In genomic region chr1:63802109-63802508, GRCh38 we compare ENCODE assay signal across 22 cellular contexts. TPM values are rescaled to one million over a fixed set of nuclear protein-coding genes. Genes with fewer than 3 reads are reported as not detected.
"Had no signal": no experiment of that assay in that cellular context is flagged by ENCODE, and none has a peak within 500 bp of the region (broad histone marks: within the 10 kb centered on the region; RNA-seq: fewer than 3 reads in every experiment).

No MANE protein-coding gene starts in this region.

- H3K36me3 Mint-ChIP-seq: brain; memory B cell; naive thymus-derived CD8-positive, alpha-beta T cell; stimulated activated effector memory CD8-positive, alpha-beta T cell treated with anti-CD3 and anti-CD28 coated beads, Interleukin-12 subunit alpha, Interleukin-12 subunit beta, amount 100 ng/mL, for 72 hours had no signal

- H3K27me3 ChIP-seq: esophagus muscularis mucosa, pancreas, right lobe of liver, stomach had no signal

- DNase-seq: activated CD4-positive, alpha-beta T cell treated with anti-CD3 and anti-CD28 coated beads for 48 hours; activated CD4-positive, CD25-positive, alpha-beta regulatory T cell; activated CD8-positive, alpha-beta T cell treated with anti-CD3 and anti-CD28 coated beads, Interleukin-2, amount 10 ng/mL, durations not matched to agents 7 days and 5 days; activated naive CD4-positive, alpha-beta T cell treated with Interleukin-2 at 50 U/mL for 16 hours; activated T-cell treated with anti-CD3 and anti-CD28 coated beads, Interleukin-2, amount 50 U/mL, for 24 hours; cortex of kidney; effector CD4-positive, alpha-beta T cell; left ventricle myocardium superior; naive thymus-derived CD8-positive, alpha-beta T cell; pancreas; right lobe of liver; stimulated activated CD4-positive, alpha-beta T cell treated with anti-CD3 and anti-CD28 coated beads, Interleukin-4, amount 100 ng/mL, for 1 hour; stomach; trophoblast cell had no signal

- H3K4me3 ChIP-seq: esophagus muscularis mucosa, pancreas, right lobe of liver, smooth muscle cell, stomach had no signal

- H3K9me3 ChIP-seq: esophagus muscularis mucosa, pancreas, right lobe of liver, stomach had no signal

- H3K36me3 ChIP-seq: esophagus muscularis mucosa, pancreas, right lobe of liver, stomach had no signal

- H3K9me3 Mint-ChIP-seq: activated T-cell treated with anti-CD3 and anti-CD28 coated beads, Interleukin-2, amount 50 U/mL, for 24 hours; activated T-helper 2 cell treated with anti-CD3 and anti-CD28 coated beads, Interferon-gamma antibody, Interleukin-2, Interleukin-4, amounts not matched to agents 10 μg/mL and 5 μg/mL and 100 μg/mL, durations not matched to agents 14 hours and 24 hours and 36 hours; brain; central memory CD8-positive, alpha-beta T cell; memory B cell; naive thymus-derived CD8-positive, alpha-beta T cell; stimulated activated effector memory CD8-positive, alpha-beta T cell treated with anti-CD3 and anti-CD28 coated beads, Interleukin-12 subunit alpha, Interleukin-12 subunit beta, amount 100 ng/mL, for 72 hours; T-helper 2 cell treated with Interferon-gamma antibody and Interleukin-4, amounts not matched to agents 5 μg/mL and 100 μg/mL, for 36 hours had no signal

- H3K27ac ChIP-seq: esophagus muscularis mucosa, pancreas, right lobe of liver, stomach had no signal

- H3K4me1 Mint-ChIP-seq: central memory CD8-positive, alpha-beta T cell; memory B cell; naive thymus-derived CD8-positive, alpha-beta T cell; stimulated activated effector memory CD8-positive, alpha-beta T cell treated with anti-CD3 and anti-CD28 coated beads, Interleukin-12 subunit alpha, Interleukin-12 subunit beta, amount 100 ng/mL, for 72 hours had no signal

- H3K4me1 ChIP-seq: right lobe of liver had no signal

- H3K27ac Mint-ChIP-seq: activated CD8-positive, alpha-beta T cell treated with anti-CD3 and anti-CD28 coated beads, Interleukin-2, amount 10 ng/mL, durations not matched to agents 7 days and 5 days; activated T-cell treated with anti-CD3 and anti-CD28 coated beads, Interleukin-2, amount 50 U/mL, for 24 hours; activated T-helper 2 cell treated with anti-CD3 and anti-CD28 coated beads, Interferon-gamma antibody, Interleukin-2, Interleukin-4, amounts not matched to agents 10 μg/mL and 5 μg/mL and 100 μg/mL, durations not matched to agents 14 hours and 24 hours and 36 hours; brain; memory B cell; naive thymus-derived CD8-positive, alpha-beta T cell; stimulated activated effector memory CD8-positive, alpha-beta T cell treated with anti-CD3 and anti-CD28 coated beads, Interleukin-12 subunit alpha, Interleukin-12 subunit beta, amount 100 ng/mL, for 72 hours; T-helper 2 cell treated with Interferon-gamma antibody and Interleukin-4, amounts not matched to agents 5 μg/mL and 100 μg/mL, for 36 hours had no signal

- H3K4me3 Mint-ChIP-seq: activated CD8-positive, alpha-beta T cell treated with anti-CD3 and anti-CD28 coated beads, Interleukin-2, amount 10 ng/mL, durations not matched to agents 7 days and 5 days; activated T-cell treated with anti-CD3 and anti-CD28 coated beads, Interleukin-2, amount 50 U/mL, for 24 hours; brain; central memory CD8-positive, alpha-beta T cell; memory B cell; naive thymus-derived CD8-positive, alpha-beta T cell; stimulated activated effector memory CD8-positive, alpha-beta T cell treated with anti-CD3 and anti-CD28 coated beads, Interleukin-12 subunit alpha, Interleukin-12 subunit beta, amount 100 ng/mL, for 72 hours; T-helper 2 cell treated with Interferon-gamma antibody and Interleukin-4, amounts not matched to agents 5 μg/mL and 100 μg/mL, for 36 hours had no signal

- H3K27me3 Mint-ChIP-seq: brain had no signal

RNA-seq across cellular contexts. Expression of gene ROR1, which starts 28.3 kb away (rescaled TPM):
- total RNA-seq: activated CD8-positive, alpha-beta T cell treated with anti-CD3 and anti-CD28 coated beads, Interleukin-2, amount 10 ng/mL, durations not matched to agents 7 days and 5 days had no signal
